In the genomic region with DNA sequence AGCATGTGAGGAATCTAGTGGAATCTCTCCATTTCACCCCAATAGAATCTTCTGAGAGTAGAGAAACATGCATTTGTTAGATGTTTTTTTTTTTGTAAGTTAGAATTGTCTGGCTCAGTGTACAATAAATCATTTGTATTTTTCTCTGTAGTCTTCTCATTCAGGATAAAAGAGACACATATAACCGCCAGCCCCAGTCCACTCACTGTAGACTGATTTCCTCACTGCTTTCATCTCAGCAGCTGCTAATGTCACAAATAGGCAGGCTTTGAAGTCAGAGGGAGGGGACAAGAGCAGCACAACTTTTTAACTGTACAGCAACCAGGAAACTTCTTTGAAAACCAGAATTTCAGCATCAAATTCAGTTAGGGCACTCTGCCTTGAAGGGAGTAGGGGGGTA, we compare ENCODE assay signal across 11 cellular contexts.
A peak's percentile ranks its signal among the peaks of the same experiment; 100 is the strongest.
DNase-seq lines count a peak whose midpoint lies in the region; ATAC-seq and TF ChIP-seq lines count a peak whose summit lies in the region.
"Had no signal": no experiment of that assay in that cellular context is flagged by ENCODE, and none has a peak within 500 bp of the region (broad histone marks: within the 10 kb centered on the region; RNA-seq: fewer than 3 reads in every experiment).

No MANE protein-coding gene starts in this region.

- H3K4me1 Mint-ChIP-seq in chondrocyte (ENCODE audit: low read depth) = peaks cover 16% of the 10 kb centered on the region
- H3K4me1 Mint-ChIP-seq: memory B cell had no signal

- H3K4me3 ChIP-seq in esophagus muscularis mucosa = no peak overlapping the region
- no peak overlapping the region for H3K4me3 ChIP-seq in lower lobe of right lung
- no peak overlapping the region for H3K4me3 ChIP-seq in tibial artery
- H3K4me3 ChIP-seq in coronary artery = no peak overlapping the region

- H3K27me3 ChIP-seq in esophagus muscularis mucosa = no peaks in the 10 kb centered on the region
- no peaks in the 10 kb centered on the region for H3K27me3 ChIP-seq in lower lobe of right lung (ENCODE audit: low read depth)
- H3K27me3 ChIP-seq in tibial artery = no peaks in the 10 kb centered on the region

- intact Hi-C loops in esophagus muscularis mucosa (cut with DNase I) = loop anchor here (10.0 kb wide), 1 partner anchor 134 kb away; no protein-coding TSS in a partner anchor
- intact Hi-C loops in lower lobe of right lung (cut with DNase I) = no loop called here
- intact Hi-C loops in tibial artery (cut with DNase I; ENCODE audit: low total_unique reads) = no loop called here

- H3K36me3 Mint-ChIP-seq in chondrocyte (ENCODE audit: low read depth) = no peaks in the 10 kb centered on the region
- H3K36me3 Mint-ChIP-seq: memory B cell had no signal

- peaks cover 5 to 32% (median 28%) of the 10 kb centered on the region in 4 donors for H3K4me1 ChIP-seq in esophagus muscularis mucosa
- peaks cover 33% of the 10 kb centered on the region for H3K4me1 ChIP-seq in lower lobe of right lung
- H3K4me1 ChIP-seq in tibial artery = peaks cover 0 to 24% (median 6%) of the 10 kb centered on the region in 4 donors

- no peak overlapping the region for H3K4me3 Mint-ChIP-seq in chondrocyte (ENCODE audit: unreplicated experiment)
- H3K4me3 Mint-ChIP-seq: memory B cell had no signal

- H3K9me3 ChIP-seq in esophagus muscularis mucosa (no peaks in the 10 kb centered on the region), lower lobe of right lung (no peaks in the 10 kb centered on the region), tibial artery (no peaks in the 10 kb centered on the region)

- no peak overlapping the region for H3K27ac Mint-ChIP-seq in chondrocyte (ENCODE audit: unreplicated experiment)
- H3K27ac Mint-ChIP-seq: memory B cell had no signal

- peak overlapping the region in 3 of 4 donors; percentile 13 to 29 (median 17) for H3K27ac ChIP-seq in esophagus muscularis mucosa (replicated peaks in 1 of 4)
- H3K27ac ChIP-seq in lower lobe of right lung = peak overlapping the region; percentile 48
- peak overlapping the region; percentile 32 to 56 for H3K27ac ChIP-seq in tibial artery
- H3K27ac ChIP-seq in coronary artery = peak overlapping the region in 1 of 2 donors; percentile 61
- H3K27ac ChIP-seq: VCaP had no signal

- TF ChIP-seq CTCF in esophagus muscularis mucosa (IDR thresholded peaks at IDR 0.05) (no peak), lower lobe of right lung (IDR thresholded peaks at IDR 0.05) (no peak), tibial artery (IDR thresholded peaks at IDR 0.05) (no peak), coronary artery (IDR thresholded peaks at IDR 0.05) (no peak), chondrocyte (IDR thresholded peaks at IDR 0.05) (no peak)

- WGBS in esophagus muscularis mucosa = 42% methylated on average over 1 of the region's 1 CpG

- H3K27me3 Mint-ChIP-seq in chondrocyte (ENCODE audit: low read depth) = no peaks in the 10 kb centered on the region
- H3K27me3 Mint-ChIP-seq: memory B cell had no signal

- TF ChIP-seq POLR2A in esophagus muscularis mucosa (IDR thresholded peaks at IDR 0.05; ENCODE audit: low read depth) = no peak

- DNase-seq in LHCN-M2 (ENCODE audit: low read depth) (peak; percentile 80), esophagus muscularis mucosa (ENCODE audit: extremely low spot score) (no peak), lower lobe of right lung (no peak), tibial artery (no peak), coronary artery (ENCODE audit: low spot score) (no peak), dermis blood vessel endothelial cell (no peak), chondrocyte (ENCODE audit: low spot score) (no peak), NCI-H748 (lab: John Stamatoyannopoulos, UW; ENCODE audit: unreplicated experiment) (no peak)
- DNase-seq: dorsolateral prefrontal cortex had no signal

- ATAC-seq in lower lobe of right lung = peak in 1 of 2 donors; percentile 28

- no peak for TF ChIP-seq EP300 in esophagus muscularis mucosa (IDR thresholded peaks at IDR 0.05)

- H3K36me3 ChIP-seq in esophagus muscularis mucosa = no peaks in the 10 kb centered on the region
- H3K36me3 ChIP-seq in lower lobe of right lung = no peaks in the 10 kb centered on the region
- H3K36me3 ChIP-seq in tibial artery = no peaks in the 10 kb centered on the region

- no peaks in the 10 kb centered on the region for H3K9me3 Mint-ChIP-seq in chondrocyte (ENCODE audit: low read depth)
- H3K9me3 Mint-ChIP-seq: memory B cell had no signal
